28 cellular contexts compared by ENCODE assay signal in the genomic region with DNA sequence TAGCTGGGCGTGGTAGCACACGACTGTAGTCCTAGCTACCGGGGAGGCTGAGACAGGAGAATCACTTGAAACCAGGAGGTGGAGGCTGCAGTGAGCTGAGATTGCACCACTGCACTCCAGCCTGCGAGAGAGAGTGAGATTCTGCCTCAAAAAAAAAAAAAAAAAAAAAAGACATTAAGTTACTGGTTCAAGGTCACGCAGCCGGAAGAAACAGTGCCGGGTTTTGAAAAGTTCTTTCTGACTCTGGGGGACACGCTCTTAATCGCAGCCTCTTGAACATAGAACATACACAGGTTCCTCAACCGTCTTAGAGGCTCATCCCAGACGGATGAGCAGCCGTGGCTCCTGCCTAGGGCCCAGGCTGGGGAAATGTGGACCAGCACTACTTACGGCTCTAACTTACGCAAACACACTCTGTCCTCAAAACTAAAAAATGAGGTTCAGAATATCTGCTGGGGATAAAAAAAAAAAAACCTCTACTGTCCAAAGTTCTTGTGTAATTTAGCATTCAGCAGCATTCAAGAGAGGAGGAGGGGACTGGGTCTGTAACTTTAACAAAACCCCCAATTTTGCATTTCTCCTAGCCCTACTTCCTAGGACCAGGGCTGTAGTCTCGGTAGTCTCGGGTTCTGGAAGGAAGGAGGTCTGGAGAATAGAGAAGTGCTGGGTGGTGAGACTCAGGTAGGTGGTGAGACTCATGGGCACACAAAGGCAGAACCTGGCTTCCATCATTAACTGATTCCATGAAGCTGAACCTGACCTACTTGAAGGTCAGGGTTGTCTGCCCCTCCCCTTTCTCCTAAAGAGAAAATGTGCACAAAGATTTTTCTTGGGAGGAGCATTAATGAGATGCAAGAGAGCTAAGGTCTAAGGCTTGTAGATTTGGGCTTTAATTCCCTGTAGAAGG.
"Had no signal": no experiment of that assay in that cellular context is flagged by ENCODE, and none has a peak within 500 bp of the region (broad histone marks: within the 10 kb centered on the region; RNA-seq: fewer than 3 reads in every experiment).

No MANE protein-coding gene starts in this region.

- H3K4me2 ChIP-seq: neural progenitor cell, smooth muscle cell had no signal

- H3K27me3 ChIP-seq: foreskin keratinocyte had no signal

- H3K36me3 ChIP-seq: esophagus muscularis mucosa, heart right ventricle, left ventricle myocardium inferior, neural progenitor cell, prostate gland, stomach, tibial artery had no signal

- H3K9me3 Mint-ChIP-seq: activated naive CD4-positive, alpha-beta T cell treated with anti-CD3 and anti-CD28 coated beads, Interleukin-2, amount 50 U/mL, for 72 hours; activated T-cell treated with anti-CD3 and anti-CD28 coated beads, Interleukin-2, amount 50 U/mL, for 72 hours; central memory CD8-positive, alpha-beta T cell; naive thymus-derived CD8-positive, alpha-beta T cell; neural progenitor cell; stimulated activated naive B cell treated with anti-CD40 and anti-IgM and Interleukin-4, amounts not matched to agents 10 μg/mL and 1 μg/mL and 100 μg/mL, for 72 hours; T-helper 2 cell treated with Interferon-gamma antibody and Interleukin-4, amounts not matched to agents 5 μg/mL and 100 μg/mL, for 36 hours had no signal

- H3K4me3 Mint-ChIP-seq: activated T-cell treated with anti-CD3 and anti-CD28 coated beads, Interleukin-2, amount 50 U/mL, for 72 hours; central memory CD8-positive, alpha-beta T cell; naive thymus-derived CD8-positive, alpha-beta T cell; neural progenitor cell; stimulated activated naive B cell treated with anti-CD40 and anti-IgM and Interleukin-4, amounts not matched to agents 10 μg/mL and 1 μg/mL and 100 μg/mL, for 72 hours; T-helper 2 cell treated with Interferon-gamma antibody and Interleukin-4, amounts not matched to agents 5 μg/mL and 100 μg/mL, for 36 hours had no signal

- H3K4me1 ChIP-seq: foreskin keratinocyte had no signal

- H3K27ac Mint-ChIP-seq: activated naive CD4-positive, alpha-beta T cell treated with anti-CD3 and anti-CD28 coated beads, Interleukin-2, amount 50 U/mL, for 72 hours; activated T-cell treated with anti-CD3 and anti-CD28 coated beads, Interleukin-2, amount 50 U/mL, for 72 hours; naive thymus-derived CD8-positive, alpha-beta T cell; neural progenitor cell; stimulated activated naive B cell treated with anti-CD40 and anti-IgM and Interleukin-4, amounts not matched to agents 10 μg/mL and 1 μg/mL and 100 μg/mL, for 72 hours; T-helper 2 cell treated with Interferon-gamma antibody and Interleukin-4, amounts not matched to agents 5 μg/mL and 100 μg/mL, for 36 hours had no signal

- H2AFZ ChIP-seq: neural progenitor cell had no signal

- FAIRE-seq: bronchial epithelial cell, colon had no signal

- DNase-seq: activated CD4-positive, alpha-beta T cell treated with anti-CD3 and anti-CD28 coated beads for 4 hours; activated CD4-positive, alpha-beta T cell treated with anti-CD3 and anti-CD28 coated beads, Interleukin-2, amount 50 U/mL, for 4 hours; activated naive CD4-positive, alpha-beta T cell; activated T-cell treated with anti-CD3 and anti-CD28 coated beads for 4 hours; activated T-cell treated with anti-CD3 and anti-CD28 coated beads, Interleukin-2, amount 50 U/mL, for 72 hours; anterior cingulate cortex; dermis blood vessel endothelial cell; effector CD4-positive, alpha-beta T cell; foreskin keratinocyte; heart right ventricle; left ventricle myocardium inferior; naive thymus-derived CD8-positive, alpha-beta T cell; occipital lobe; retina; stimulated activated CD4-positive, alpha-beta T cell treated with anti-CD3 and anti-CD28 coated beads, Interleukin-1b, Interleukin-23, amount 100 ng/mL, for 48 hours; stimulated activated naive B cell treated with anti-CD40 and anti-IgM and Interleukin-4, amounts not matched to agents 10 μg/mL and 1 μg/mL and 100 μg/mL, for 72 hours; stomach; T-helper 1 cell had no signal

- H3K27ac ChIP-seq: esophagus muscularis mucosa, foreskin keratinocyte, heart right ventricle, left ventricle myocardium inferior, neural progenitor cell, prostate gland, stomach, tibial artery had no signal

- H3K4me3 ChIP-seq: esophagus muscularis mucosa, heart right ventricle, left ventricle myocardium inferior, neural progenitor cell, prostate gland, smooth muscle cell, stomach, tibial artery had no signal

- H3K9ac ChIP-seq: neural progenitor cell had no signal

- H3K9me3 ChIP-seq: esophagus muscularis mucosa, heart right ventricle, left ventricle myocardium inferior, prostate gland, stomach, tibial artery had no signal
